ENCODE assay signal across 8 cellular contexts in genomic region chr19:16571283-16571682, GRCh38. TPM values are rescaled to one million over a fixed set of nuclear protein-coding genes. Genes with fewer than 3 reads are reported as not detected.
A peak's percentile ranks its signal among the peaks of the same experiment; 100 is the strongest.
DNase-seq lines count a peak whose midpoint lies in the region; ATAC-seq, FAIRE-seq and TF ChIP-seq lines count a peak whose summit lies in the region.

No MANE protein-coding gene starts in this region.

- no peaks in the 10 kb centered on the region for H3K9me2 ChIP-seq in SU-DHL-6 (replicated peaks; ENCODE audit: insufficient read depth, low read length)

- H3K4me2 ChIP-seq in A549 (peak overlapping the region; percentile 92), SU-DHL-6 (ENCODE audit: low read depth, low read length, poor library complexity, severe bottlenecking) (peak overlapping the region; percentile 88)

- 20% methylated on average over 4 of the region's 6 CpGs for WGBS in A549 (ENCODE audit: missing lambda C conversion rate)

- H3K4me1 ChIP-seq in A549: peaks cover 25% of the 10 kb centered on the region

- no peak overlapping the region for H2AFZ ChIP-seq in SU-DHL-6 (ENCODE audit: low read depth, low read length, severe bottlenecking)

- DNase-seq in A549 (ENCODE audit: low read depth in 1 of 2, low spot score in 1 of 2) (no peak), GM12864 (ENCODE audit: low read depth) (no peak), fibroblast of mammary gland (ENCODE audit: low read depth) (peak; percentile 75), retinal pigment epithelial cell (ENCODE audit: low read depth) (no peak), GM10266 (ENCODE audit: extremely low spot score) (no peak), HuH-7 (ENCODE audit: low spot score) (no peak)
- no peak for DNase-seq in stimulated activated CD4-positive, alpha-beta T cell treated with anti-CD3 and anti-CD28 coated beads, Interleukin-15, amount 100 ng/mL, for 24 hours

- peak overlapping the region; percentile 91 to 98 for H3K27ac ChIP-seq in A549
- H3K27ac ChIP-seq in SU-DHL-6 (ENCODE audit: low read depth, low read length): 0 out of 2 replicates have a peak overlapping the region, but pooled peaks have one; percentile 43

- peaks cover 53% of the 10 kb centered on the region for H3K79me2 ChIP-seq in SU-DHL-6 (ENCODE audit: insufficient read depth, low read length)

- no peak for ATAC-seq in A549

- TF ChIP-seq RAD21 in A549 (conservative IDR thresholded peaks at IDR 0.05 in 1 of 2, IDR thresholded peaks at IDR 0.05 in 1 of 2): no peak

- no peak for TF ChIP-seq POLR2A in A549 (IDR thresholded peaks at IDR 0.05; ENCODE audit: low read length)

- H3K9ac ChIP-seq in SU-DHL-6 (ENCODE audit: low read length): peak overlapping the region; percentile 82

- peaks cover 20% of the 10 kb centered on the region for H3F3A ChIP-seq in SU-DHL-6 (ENCODE audit: insufficient read depth)

- TF ChIP-seq CTCF in A549 (IDR thresholded peaks at IDR 0.05) (no peak), GM12864 (IDR thresholded peaks at IDR 0.05; ENCODE audit: low read depth, low read length, missing control alignments) (no peak), SU-DHL-6 (IDR thresholded peaks at IDR 0.05; ENCODE audit: insufficient read depth, low read length, poor library complexity, severe bottlenecking) (no peak), fibroblast of mammary gland (conservative IDR thresholded peaks at IDR 0.05; ENCODE audit: control insufficient read depth, insufficient read depth, low read depth, low read length) (no peak), retinal pigment epithelial cell (conservative IDR thresholded peaks at IDR 0.05; ENCODE audit: low read depth, low read length) (no peak), GM10266 (IDR thresholded peaks at IDR 0.05; ENCODE audit: control insufficient read depth, insufficient read depth, low read depth, missing control alignments) (no peak)

- TF ChIP-seq EP300 in A549 (IDR thresholded peaks at IDR 0.05): no peak

- POLR2A ChIA-PET in A549 (lab: Yijun Ruan, JAX): no interaction called here

- no peaks in the 10 kb centered on the region for H3K27me3 ChIP-seq in SU-DHL-6 (ENCODE audit: low read length)

- FAIRE-seq in A549 (lab: Jason Lieb, UNC): no peak

- CTCF ChIA-PET in A549 (lab: Yijun Ruan, JAX): interaction anchor here (0.7 kb wide), 1 partner anchor 9 kb away, joined by 3 read pairs; no protein-coding TSS in a partner anchor

- H3K4me3 ChIP-seq in A549 (peak overlapping the region; percentile 85), GM12864 (ENCODE audit: low read depth, low read length) (peak overlapping the region; percentile 92), SU-DHL-6 (ENCODE audit: insufficient read depth, low read length, poor library complexity, severe bottlenecking) (peak overlapping the region; percentile 83), fibroblast of mammary gland (ENCODE audit: control insufficient read depth, low read depth, low read length) (peak overlapping the region; percentile 67), retinal pigment epithelial cell (ENCODE audit: low read length) (peak overlapping the region; percentile 65)

- H3K36me3 ChIP-seq in SU-DHL-6 (ENCODE audit: low read length): peaks cover 8% of the 10 kb centered on the region; the same call in 1 of the 2 replicates

- H3K9me3 ChIP-seq in A549 (no peaks in the 10 kb centered on the region), SU-DHL-6 (ENCODE audit: insufficient read depth, low read length) (no peaks in the 10 kb centered on the region)

- no peaks in the 10 kb centered on the region for H4K20me1 ChIP-seq in SU-DHL-6 (ENCODE audit: low read depth, low read length)

TF ChIP-seq in A549, 52 proteins besides CTCF, POLR2A, EP300 and RAD21:
- no peak for TF ChIP-seq CHD4 (IDR thresholded peaks at IDR 0.05; ENCODE audit: borderline replicate concordance)
- TF ChIP-seq ZSCAN20 (CRISPR knock-in tag; IDR thresholded peaks at IDR 0.05): no peak
- TF ChIP-seq JUN (IDR thresholded peaks at IDR 0.05): no peak
- TF ChIP-seq NPAS2 (CRISPR knock-in tag; IDR thresholded peaks at IDR 0.05; ENCODE audit: borderline replicate concordance): no peak
- no peak for TF ChIP-seq SMC3 (IDR thresholded peaks at IDR 0.05)
- TF ChIP-seq RFX5 (IDR thresholded peaks at IDR 0.05): no peak
- no peak for TF ChIP-seq CBX8 (IDR thresholded peaks at IDR 0.05)
- TF ChIP-seq MAZ (IDR thresholded peaks at IDR 0.05; ENCODE audit: borderline replicate concordance, low read depth, low read length): no peak
- TF ChIP-seq CEBPB (IDR thresholded peaks at IDR 0.05): no peak
- TF ChIP-seq RNF2 (IDR thresholded peaks at IDR 0.05; ENCODE audit: borderline replicate concordance, low read depth): no peak
- no peak for TF ChIP-seq GATA3 (IDR thresholded peaks at IDR 0.05; ENCODE audit: borderline replicate concordance)
- TF ChIP-seq HEYL (CRISPR knock-in tag; IDR thresholded peaks at IDR 0.05): no peak

RNA-seq across cellular contexts. Expression of gene SLC35E1, which starts 0.9 kb away (rescaled TPM):
- polyA plus RNA-seq in A549 (2011; rRNA removed) (25.1 and 30.8 TPM in 2 replicates), A549 (2017; fragmentation: RNase III; extraction: RNeasy Plus Mini Kit Qiagen cat#74134 plus additional on column Dnase treatment) (15.7 to 17.2 TPM (median 16.7 TPM) in 3 replicates)
- 18.9 and 22.7 TPM in 2 replicates for polyA plus RNA-seq in A549 (2012; cell fraction: cytosol; rRNA removed)
- polyA plus RNA-seq in A549 (2012; cell fraction: nucleus; rRNA removed): 42.3 and 49.5 TPM in 2 replicates
- 55.1 and 63.0 TPM in 2 replicates for polyA minus RNA-seq in A549 (2011; rRNA and poly(A)+ RNA removed)

RNA-seq across cellular contexts. Expression of gene CHERP, which starts 29.0 kb away (rescaled TPM):
- 4.4 and 6.5 TPM in 2 replicates for polyA plus RNA-seq in A549 (2011; rRNA removed)
- polyA plus RNA-seq in A549 (2012; cell fraction: cytosol; rRNA removed): 12.2 and 14.8 TPM in 2 replicates
- polyA plus RNA-seq in A549 (2012; cell fraction: nucleus; rRNA removed): 41.8 and 42.3 TPM in 2 replicates
- 23.6 to 24.6 TPM (median 24.4 TPM) in 3 replicates for polyA plus RNA-seq in A549 (2017; fragmentation: RNase III; extraction: RNeasy Plus Mini Kit Qiagen cat#74134 plus additional on column Dnase treatment)
- 4.8 and 9.0 TPM in 2 replicates for polyA minus RNA-seq in A549 (2011; rRNA and poly(A)+ RNA removed)

RNA-seq across cellular contexts. Expression of gene MED26, which starts 56.7 kb away (rescaled TPM):
- polyA plus RNA-seq in A549 (2011; rRNA removed) (2.2 and 2.4 TPM in 2 replicates), A549 (2017; fragmentation: RNase III; extraction: RNeasy Plus Mini Kit Qiagen cat#74134 plus additional on column Dnase treatment) (3.6 to 4.0 TPM (median 3.8 TPM) in 3 replicates)
- 2.3 and 3.7 TPM in 2 replicates for polyA plus RNA-seq in A549 (2012; cell fraction: cytosol; rRNA removed)
- 4.8 and 6.5 TPM in 2 replicates for polyA plus RNA-seq in A549 (2012; cell fraction: nucleus; rRNA removed)
- 6.2 and 10.9 TPM in 2 replicates for polyA minus RNA-seq in A549 (2011; rRNA and poly(A)+ RNA removed)
